1 cellular context compared by ENCODE assay signal in the genomic region with DNA sequence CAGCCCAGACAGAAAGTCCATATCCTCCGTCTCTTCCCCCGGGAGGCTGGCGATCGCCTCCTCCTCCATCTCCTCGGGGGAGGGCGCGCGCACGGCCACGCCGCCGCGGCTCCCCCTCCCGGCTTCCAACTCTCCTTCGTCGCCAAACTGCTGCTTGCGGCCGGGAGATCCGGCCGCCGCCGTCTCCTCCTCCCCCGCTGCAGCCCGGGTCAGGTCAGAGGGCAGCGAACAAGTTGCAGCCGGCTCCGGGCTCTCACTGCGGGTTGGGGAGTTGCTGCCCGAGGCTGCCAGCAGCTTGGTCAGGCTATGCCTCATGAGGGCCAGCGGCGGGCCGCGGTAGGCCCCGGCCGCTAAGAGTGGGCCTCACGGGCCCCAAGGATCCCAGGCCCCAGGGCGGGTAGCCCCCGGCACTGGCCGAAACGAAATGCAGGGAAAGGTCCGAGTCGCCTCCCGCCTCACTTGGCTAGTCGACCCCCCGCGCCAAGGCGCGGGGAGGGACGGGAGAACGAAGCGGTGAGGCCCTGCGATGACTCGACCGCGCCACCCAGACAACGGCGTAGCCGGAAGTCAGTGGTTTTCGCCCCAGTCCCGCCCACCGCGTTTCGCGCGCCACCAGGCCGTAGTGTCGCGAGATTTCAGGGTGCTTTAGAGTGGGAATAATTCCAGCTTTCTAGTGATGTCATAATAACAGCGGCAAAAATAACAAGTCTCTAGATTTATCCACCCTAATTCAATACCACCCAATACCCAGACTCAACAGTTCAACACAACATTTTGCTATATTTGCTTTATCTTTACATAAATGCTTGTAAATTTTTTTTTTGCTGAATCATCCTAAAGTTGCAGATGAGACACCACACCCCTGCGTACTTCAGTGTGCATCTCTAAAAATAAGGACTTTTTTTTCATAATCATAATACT.
TF ChIP-seq lines count a peak whose summit lies in the region.

A gene with protein sequence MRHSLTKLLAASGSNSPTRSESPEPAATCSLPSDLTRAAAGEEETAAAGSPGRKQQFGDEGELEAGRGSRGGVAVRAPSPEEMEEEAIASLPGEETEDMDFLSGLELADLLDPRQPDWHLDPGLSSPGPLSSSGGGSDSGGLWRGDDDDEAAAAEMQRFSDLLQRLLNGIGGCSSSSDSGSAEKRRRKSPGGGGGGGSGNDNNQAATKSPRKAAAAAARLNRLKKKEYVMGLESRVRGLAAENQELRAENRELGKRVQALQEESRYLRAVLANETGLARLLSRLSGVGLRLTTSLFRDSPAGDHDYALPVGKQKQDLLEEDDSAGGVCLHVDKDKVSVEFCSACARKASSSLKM (minus strand): TSS at position 569 of the 921 bp plus-strand sequence. CDS start 254 bp downstream, at position 315.

TF ChIP-seq in K562, 482 proteins besides CTCF, POLR2A, EP300 and RAD21 (continued from another document and continues in another):
- TF ChIP-seq, protein P1, sequence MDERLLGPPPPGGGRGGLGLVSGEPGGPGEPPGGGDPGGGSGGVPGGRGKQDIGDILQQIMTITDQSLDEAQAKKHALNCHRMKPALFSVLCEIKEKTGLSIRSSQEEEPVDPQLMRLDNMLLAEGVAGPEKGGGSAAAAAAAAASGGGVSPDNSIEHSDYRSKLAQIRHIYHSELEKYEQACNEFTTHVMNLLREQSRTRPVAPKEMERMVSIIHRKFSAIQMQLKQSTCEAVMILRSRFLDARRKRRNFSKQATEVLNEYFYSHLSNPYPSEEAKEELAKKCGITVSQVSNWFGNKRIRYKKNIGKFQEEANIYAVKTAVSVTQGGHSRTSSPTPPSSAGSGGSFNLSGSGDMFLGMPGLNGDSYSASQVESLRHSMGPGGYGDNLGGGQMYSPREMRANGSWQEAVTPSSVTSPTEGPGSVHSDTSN (CRISPR knock-in tag; IDR thresholded peaks at IDR 0.05; ENCODE audit: low read depth), result no peak
- TF ChIP-seq, protein P1 (tag; conservative IDR thresholded peaks at IDR 0.05; ENCODE audit: low read depth), result no peak
- TF ChIP-seq ZNF586 (CRISPR knock-in tag; conservative IDR thresholded peaks at IDR 0.05), result no peak
- TF ChIP-seq SMARCA4 (IDR thresholded peaks at IDR 0.05), result peak; percentile 78
- TF ChIP-seq E2F3 (CRISPR knock-in tag; IDR thresholded peaks at IDR 0.05), result peak; percentile 75
- TF ChIP-seq, protein P2, sequence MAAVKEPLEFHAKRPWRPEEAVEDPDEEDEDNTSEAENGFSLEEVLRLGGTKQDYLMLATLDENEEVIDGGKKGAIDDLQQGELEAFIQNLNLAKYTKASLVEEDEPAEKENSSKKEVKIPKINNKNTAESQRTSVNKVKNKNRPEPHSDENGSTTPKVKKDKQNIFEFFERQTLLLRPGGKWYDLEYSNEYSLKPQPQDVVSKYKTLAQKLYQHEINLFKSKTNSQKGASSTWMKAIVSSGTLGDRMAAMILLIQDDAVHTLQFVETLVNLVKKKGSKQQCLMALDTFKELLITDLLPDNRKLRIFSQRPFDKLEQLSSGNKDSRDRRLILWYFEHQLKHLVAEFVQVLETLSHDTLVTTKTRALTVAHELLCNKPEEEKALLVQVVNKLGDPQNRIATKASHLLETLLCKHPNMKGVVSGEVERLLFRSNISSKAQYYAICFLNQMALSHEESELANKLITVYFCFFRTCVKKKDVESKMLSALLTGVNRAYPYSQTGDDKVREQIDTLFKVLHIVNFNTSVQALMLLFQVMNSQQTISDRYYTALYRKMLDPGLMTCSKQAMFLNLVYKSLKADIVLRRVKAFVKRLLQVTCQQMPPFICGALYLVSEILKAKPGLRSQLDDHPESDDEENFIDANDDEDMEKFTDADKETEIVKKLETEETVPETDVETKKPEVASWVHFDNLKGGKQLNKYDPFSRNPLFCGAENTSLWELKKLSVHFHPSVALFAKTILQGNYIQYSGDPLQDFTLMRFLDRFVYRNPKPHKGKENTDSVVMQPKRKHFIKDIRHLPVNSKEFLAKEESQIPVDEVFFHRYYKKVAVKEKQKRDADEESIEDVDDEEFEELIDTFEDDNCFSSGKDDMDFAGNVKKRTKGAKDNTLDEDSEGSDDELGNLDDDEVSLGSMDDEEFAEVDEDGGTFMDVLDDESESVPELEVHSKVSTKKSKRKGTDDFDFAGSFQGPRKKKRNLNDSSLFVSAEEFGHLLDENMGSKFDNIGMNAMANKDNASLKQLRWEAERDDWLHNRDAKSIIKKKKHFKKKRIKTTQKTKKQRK (IDR thresholded peaks at IDR 0.05; ENCODE audit: borderline replicate concordance, low read depth, low read length), result no peak
- TF ChIP-seq, protein P3, sequence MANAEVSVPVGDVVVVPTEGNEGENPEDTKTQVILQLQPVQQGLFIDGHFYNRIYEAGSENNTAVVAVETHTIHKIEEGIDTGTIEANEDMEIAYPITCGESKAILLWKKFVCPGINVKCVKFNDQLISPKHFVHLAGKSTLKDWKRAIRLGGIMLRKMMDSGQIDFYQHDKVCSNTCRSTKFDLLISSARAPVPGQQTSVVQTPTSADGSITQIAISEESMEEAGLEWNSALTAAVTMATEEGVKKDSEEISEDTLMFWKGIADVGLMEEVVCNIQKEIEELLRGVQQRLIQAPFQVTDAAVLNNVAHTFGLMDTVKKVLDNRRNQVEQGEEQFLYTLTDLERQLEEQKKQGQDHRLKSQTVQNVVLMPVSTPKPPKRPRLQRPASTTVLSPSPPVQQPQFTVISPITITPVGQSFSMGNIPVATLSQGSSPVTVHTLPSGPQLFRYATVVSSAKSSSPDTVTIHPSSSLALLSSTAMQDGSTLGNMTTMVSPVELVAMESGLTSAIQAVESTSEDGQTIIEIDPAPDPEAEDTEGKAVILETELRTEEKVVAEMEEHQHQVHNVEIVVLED (CRISPR knock-in tag; IDR thresholded peaks at IDR 0.05), result peak; percentile 38
- TF ChIP-seq, protein P4, sequence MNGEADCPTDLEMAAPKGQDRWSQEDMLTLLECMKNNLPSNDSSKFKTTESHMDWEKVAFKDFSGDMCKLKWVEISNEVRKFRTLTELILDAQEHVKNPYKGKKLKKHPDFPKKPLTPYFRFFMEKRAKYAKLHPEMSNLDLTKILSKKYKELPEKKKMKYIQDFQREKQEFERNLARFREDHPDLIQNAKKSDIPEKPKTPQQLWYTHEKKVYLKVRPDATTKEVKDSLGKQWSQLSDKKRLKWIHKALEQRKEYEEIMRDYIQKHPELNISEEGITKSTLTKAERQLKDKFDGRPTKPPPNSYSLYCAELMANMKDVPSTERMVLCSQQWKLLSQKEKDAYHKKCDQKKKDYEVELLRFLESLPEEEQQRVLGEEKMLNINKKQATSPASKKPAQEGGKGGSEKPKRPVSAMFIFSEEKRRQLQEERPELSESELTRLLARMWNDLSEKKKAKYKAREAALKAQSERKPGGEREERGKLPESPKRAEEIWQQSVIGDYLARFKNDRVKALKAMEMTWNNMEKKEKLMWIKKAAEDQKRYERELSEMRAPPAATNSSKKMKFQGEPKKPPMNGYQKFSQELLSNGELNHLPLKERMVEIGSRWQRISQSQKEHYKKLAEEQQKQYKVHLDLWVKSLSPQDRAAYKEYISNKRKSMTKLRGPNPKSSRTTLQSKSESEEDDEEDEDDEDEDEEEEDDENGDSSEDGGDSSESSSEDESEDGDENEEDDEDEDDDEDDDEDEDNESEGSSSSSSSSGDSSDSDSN (IDR thresholded peaks at IDR 0.05; ENCODE audit: borderline replicate concordance in 1 of 2, low read depth in 2 of 2, low read length in 2 of 2), result 0 out of 4 replicates have a peak, but pooled peaks of 1 of the 2 experiments have one; percentile 17
- no peak for TF ChIP-seq CHD1 (IDR thresholded peaks at IDR 0.05; ENCODE audit: low read length)
- TF ChIP-seq, protein P5, sequence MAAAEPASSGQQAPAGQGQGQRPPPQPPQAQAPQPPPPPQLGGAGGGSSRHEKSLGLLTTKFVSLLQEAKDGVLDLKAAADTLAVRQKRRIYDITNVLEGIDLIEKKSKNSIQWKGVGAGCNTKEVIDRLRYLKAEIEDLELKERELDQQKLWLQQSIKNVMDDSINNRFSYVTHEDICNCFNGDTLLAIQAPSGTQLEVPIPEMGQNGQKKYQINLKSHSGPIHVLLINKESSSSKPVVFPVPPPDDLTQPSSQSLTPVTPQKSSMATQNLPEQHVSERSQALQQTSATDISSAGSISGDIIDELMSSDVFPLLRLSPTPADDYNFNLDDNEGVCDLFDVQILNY (CRISPR knock-in tag; IDR thresholded peaks at IDR 0.05), result peak; percentile 82; the same call in 1 of the 2 replicates
- TF ChIP-seq ZNF764 (CRISPR knock-in tag; IDR thresholded peaks at IDR 0.05; ENCODE audit: low read depth), result no peak
- TF ChIP-seq TOE1 (IDR thresholded peaks at IDR 0.05; ENCODE audit: borderline replicate concordance), result no peak
- no peak for TF ChIP-seq TOE1 (CRISPR knock-in tag; IDR thresholded peaks at IDR 0.05; ENCODE audit: borderline replicate concordance, low read depth)
- TF ChIP-seq ZNF76 (CRISPR knock-in tag; IDR thresholded peaks at IDR 0.05; ENCODE audit: borderline replicate concordance), result peak; percentile 35; the same call in 1 of the 2 replicates
- TF ChIP-seq, protein P6, sequence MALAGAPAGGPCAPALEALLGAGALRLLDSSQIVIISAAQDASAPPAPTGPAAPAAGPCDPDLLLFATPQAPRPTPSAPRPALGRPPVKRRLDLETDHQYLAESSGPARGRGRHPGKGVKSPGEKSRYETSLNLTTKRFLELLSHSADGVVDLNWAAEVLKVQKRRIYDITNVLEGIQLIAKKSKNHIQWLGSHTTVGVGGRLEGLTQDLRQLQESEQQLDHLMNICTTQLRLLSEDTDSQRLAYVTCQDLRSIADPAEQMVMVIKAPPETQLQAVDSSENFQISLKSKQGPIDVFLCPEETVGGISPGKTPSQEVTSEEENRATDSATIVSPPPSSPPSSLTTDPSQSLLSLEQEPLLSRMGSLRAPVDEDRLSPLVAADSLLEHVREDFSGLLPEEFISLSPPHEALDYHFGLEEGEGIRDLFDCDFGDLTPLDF (CRISPR knock-in tag; IDR thresholded peaks at IDR 0.05), result peak; percentile 90; the same call in 1 of the 2 replicates
- peak; percentile 64 for TF ChIP-seq ARID1B (IDR thresholded peaks at IDR 0.05)
- TF ChIP-seq, protein P7, sequence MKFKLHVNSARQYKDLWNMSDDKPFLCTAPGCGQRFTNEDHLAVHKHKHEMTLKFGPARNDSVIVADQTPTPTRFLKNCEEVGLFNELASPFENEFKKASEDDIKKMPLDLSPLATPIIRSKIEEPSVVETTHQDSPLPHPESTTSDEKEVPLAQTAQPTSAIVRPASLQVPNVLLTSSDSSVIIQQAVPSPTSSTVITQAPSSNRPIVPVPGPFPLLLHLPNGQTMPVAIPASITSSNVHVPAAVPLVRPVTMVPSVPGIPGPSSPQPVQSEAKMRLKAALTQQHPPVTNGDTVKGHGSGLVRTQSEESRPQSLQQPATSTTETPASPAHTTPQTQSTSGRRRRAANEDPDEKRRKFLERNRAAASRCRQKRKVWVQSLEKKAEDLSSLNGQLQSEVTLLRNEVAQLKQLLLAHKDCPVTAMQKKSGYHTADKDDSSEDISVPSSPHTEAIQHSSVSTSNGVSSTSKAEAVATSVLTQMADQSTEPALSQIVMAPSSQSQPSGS (CRISPR knock-in tag; IDR thresholded peaks at IDR 0.05), result no peak; the same call in none of the 2 replicates
- TF ChIP-seq HNRNPL (IDR thresholded peaks at IDR 0.05; ENCODE audit: low read depth, low read length), result peak; percentile 60
- TF ChIP-seq, protein P8, sequence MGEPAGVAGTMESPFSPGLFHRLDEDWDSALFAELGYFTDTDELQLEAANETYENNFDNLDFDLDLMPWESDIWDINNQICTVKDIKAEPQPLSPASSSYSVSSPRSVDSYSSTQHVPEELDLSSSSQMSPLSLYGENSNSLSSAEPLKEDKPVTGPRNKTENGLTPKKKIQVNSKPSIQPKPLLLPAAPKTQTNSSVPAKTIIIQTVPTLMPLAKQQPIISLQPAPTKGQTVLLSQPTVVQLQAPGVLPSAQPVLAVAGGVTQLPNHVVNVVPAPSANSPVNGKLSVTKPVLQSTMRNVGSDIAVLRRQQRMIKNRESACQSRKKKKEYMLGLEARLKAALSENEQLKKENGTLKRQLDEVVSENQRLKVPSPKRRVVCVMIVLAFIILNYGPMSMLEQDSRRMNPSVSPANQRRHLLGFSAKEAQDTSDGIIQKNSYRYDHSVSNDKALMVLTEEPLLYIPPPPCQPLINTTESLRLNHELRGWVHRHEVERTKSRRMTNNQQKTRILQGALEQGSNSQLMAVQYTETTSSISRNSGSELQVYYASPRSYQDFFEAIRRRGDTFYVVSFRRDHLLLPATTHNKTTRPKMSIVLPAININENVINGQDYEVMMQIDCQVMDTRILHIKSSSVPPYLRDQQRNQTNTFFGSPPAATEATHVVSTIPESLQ (CRISPR knock-in tag; IDR thresholded peaks at IDR 0.05), result 0 out of 2 replicates have a peak, but pooled peaks have one; percentile 33
- TF ChIP-seq KDM5B (IDR thresholded peaks at IDR 0.05; ENCODE audit: insufficient replicate concordance, low read depth, low read length), result peak; percentile 84
- TF ChIP-seq, protein P9, sequence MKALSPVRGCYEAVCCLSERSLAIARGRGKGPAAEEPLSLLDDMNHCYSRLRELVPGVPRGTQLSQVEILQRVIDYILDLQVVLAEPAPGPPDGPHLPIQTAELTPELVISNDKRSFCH (CRISPR knock-in tag; IDR thresholded peaks at IDR 0.05), result no peak
- TF ChIP-seq, protein P9 (tag; IDR thresholded peaks at IDR 0.05), result no peak
- no peak for TF ChIP-seq ZNF778 (CRISPR knock-in tag; IDR thresholded peaks at IDR 0.05)
- 0 out of 2 replicates have a peak, but pooled peaks have one; percentile 48 for TF ChIP-seq SIN3B (IDR thresholded peaks at IDR 0.05; ENCODE audit: low read depth)
- peak; percentile 93 for TF ChIP-seq HMGN3 (IDR thresholded peaks at IDR 0.05; ENCODE audit: borderline replicate concordance, extremely low read depth, insufficient read length, low read depth, low read length)
- 0 out of 2 replicates have a peak, but pooled peaks have one; percentile 18 for TF ChIP-seq CEBPG (CRISPR knock-in tag; IDR thresholded peaks at IDR 0.05)
- peak; percentile 36 to 52; a peak in 1 of 4 replicates for TF ChIP-seq CEBPG (tag; conservative IDR thresholded peaks at IDR 0.05 in 1 of 2, IDR thresholded peaks at IDR 0.05 in 1 of 2)
